Comparison of ENCODE assay signal across 14 cellular contexts in the genomic region with DNA sequence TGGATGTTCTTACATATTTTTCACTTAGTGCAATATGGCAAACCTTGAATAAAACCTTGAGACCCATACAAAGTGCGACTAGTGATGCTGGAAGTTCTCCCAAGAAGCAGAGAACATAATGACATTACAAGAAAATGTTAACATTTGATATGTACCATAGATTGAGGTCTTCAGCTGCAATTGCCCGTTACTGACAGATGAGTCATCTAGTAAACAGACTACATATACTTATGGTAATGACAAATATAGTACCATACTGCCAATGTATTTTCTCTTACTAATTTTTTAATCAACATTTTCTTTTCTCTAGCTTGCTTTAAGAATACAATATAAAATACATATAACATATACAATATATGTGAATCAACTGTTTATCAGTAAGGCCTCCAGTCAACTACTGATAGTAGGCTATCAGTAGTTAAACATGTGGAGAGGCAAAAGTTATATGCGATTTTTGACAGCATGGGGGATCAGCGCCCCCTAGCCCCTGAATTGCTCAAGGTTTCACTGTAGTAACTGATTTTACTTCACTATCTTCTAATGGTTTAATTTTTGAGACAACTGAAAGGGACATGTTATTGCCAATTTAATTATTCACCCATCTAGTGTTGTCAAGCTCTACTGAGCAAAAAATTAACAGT.
DNase-seq lines count a peak whose midpoint lies in the region; ATAC-seq and TF ChIP-seq lines count a peak whose summit lies in the region.
"Had no signal": no experiment of that assay in that cellular context is flagged by ENCODE, and none has a peak within 500 bp of the region (broad histone marks: within the 10 kb centered on the region; RNA-seq: fewer than 3 reads in every experiment).

No MANE protein-coding gene starts in this region.

- H3K4me3 ChIP-seq in LNCaP clone FGC (ENCODE audit: low read depth, low read length) (no peak overlapping the region), mesendoderm (ENCODE audit: low read length) (no peak overlapping the region)
- H3K4me3 ChIP-seq: gastroesophageal sphincter had no signal

- no peaks in the 10 kb centered on the region for H3K79me1 ChIP-seq in mesendoderm (ENCODE audit: low read length)

- TF ChIP-seq CTCF in GM12872 (IDR thresholded peaks at IDR 0.05; ENCODE audit: insufficient read depth, low read depth, low read length) (peak; percentile 35; the same call in 2 of the 3 replicates), LNCaP clone FGC (IDR thresholded peaks at IDR 0.05; ENCODE audit: control insufficient read depth, extremely low read depth, insufficient read depth) (0 out of 2 replicates have a peak, but pooled peaks have one; percentile 13), VCaP (conservative IDR thresholded peaks at IDR 0.05) (peak; percentile 34)

- H4K8ac ChIP-seq in mesendoderm (ENCODE audit: low read depth, low read length), result no peak overlapping the region

- H3K23ac ChIP-seq in mesendoderm (ENCODE audit: low read length), result no peak overlapping the region

- no peak overlapping the region for H3K9ac ChIP-seq in mesendoderm (ENCODE audit: low read length)

- no CpG with 5 or more reads among the region's 4 CpGs for WGBS in mesendoderm (ENCODE audit: extremely low coverage, insufficient coverage, low lambda C conversion rate)

- no peak overlapping the region for H2BK5ac ChIP-seq in mesendoderm (ENCODE audit: low read length)

- no peak overlapping the region for H2BK15ac ChIP-seq in mesendoderm (replicated peaks; ENCODE audit: low read depth)

- H3K36me3 ChIP-seq in mesendoderm (ENCODE audit: control insufficient read depth, insufficient read depth, low read length), result no peaks in the 10 kb centered on the region
- H3K36me3 ChIP-seq: gastroesophageal sphincter had no signal

- no peak overlapping the region for H3K4ac ChIP-seq in mesendoderm (ENCODE audit: low read depth, low read length)

- H3K18ac ChIP-seq in mesendoderm (ENCODE audit: low read length), result no peak overlapping the region

- DNase-seq in LNCaP clone FGC (ENCODE audit: low read depth), result no peak
- peak; percentile 42 for DNase-seq in mesendoderm
- no peak for DNase-seq in activated gamma-delta T cell (lab: John Stamatoyannopoulos, UW)
- DNase-seq in NCI-H524 treated with DMSO at 0.1 percent for 48 hours (lab: John Stamatoyannopoulos, UW), result no peak
- DNase-seq: activated CD4-positive, alpha-beta T cell treated with anti-CD3 and anti-CD28 coated beads, Interleukin-2, amount 10 ng/mL, durations not matched to agents 7 days and 5 days; dermis blood vessel endothelial cell; DMS79 treated with DMSO at 0.1 percent for 48 hours; Right ventricle myocardium superior; stimulated activated CD4-positive, alpha-beta T cell treated with anti-CD3 and anti-CD28 coated beads, Interleukin-2, amount 100 ng/mL, for 24 hours had no signal

- no peak for ATAC-seq in GM18502 (IDR thresholded peaks at IDR 0.05; ENCODE audit: poor library complexity, unreplicated experiment)
- no peak for ATAC-seq in HG03378 (IDR thresholded peaks at IDR 0.05; ENCODE audit: unreplicated experiment)
- ATAC-seq: gastroesophageal sphincter had no signal

- H3K27me3 ChIP-seq in mesendoderm (ENCODE audit: insufficient read depth, low read length, poor library complexity), result no peaks in the 10 kb centered on the region
- H3K27me3 ChIP-seq: gastroesophageal sphincter had no signal

- H2BK120ac ChIP-seq in mesendoderm (ENCODE audit: low read depth, low read length), result no peak overlapping the region

- no peak overlapping the region for H3K4me2 ChIP-seq in mesendoderm (ENCODE audit: low read length)

- H3K56ac ChIP-seq in mesendoderm (ENCODE audit: low read length), result no peak overlapping the region

- no peaks in the 10 kb centered on the region for H3K4me1 ChIP-seq in mesendoderm (ENCODE audit: control insufficient read depth, low read depth, low read length)
- H3K4me1 ChIP-seq: gastroesophageal sphincter had no signal

- H3K27ac ChIP-seq in VCaP (no peak overlapping the region), mesendoderm (ENCODE audit: low read depth, low read length) (no peak overlapping the region)
- H3K27ac ChIP-seq: gastroesophageal sphincter had no signal

- no peaks in the 10 kb centered on the region for H3K79me2 ChIP-seq in mesendoderm (ENCODE audit: control insufficient read depth, insufficient read depth, low read length)

- H2AK5ac ChIP-seq in mesendoderm (ENCODE audit: low read length), result no peak overlapping the region

- H4K5ac ChIP-seq in mesendoderm (ENCODE audit: low read length), result no peak overlapping the region
